Comparison of ENCODE assay signal across 8 cellular contexts in genomic region chr21:16196521-16197208, GRCh38.
DNase-seq lines count a peak whose midpoint lies in the region; ATAC-seq and TF ChIP-seq lines count a peak whose summit lies in the region.
"Had no signal": no experiment of that assay in that cellular context is flagged by ENCODE, and none has a peak within 500 bp of the region (broad histone marks: within the 10 kb centered on the region; RNA-seq: fewer than 3 reads in every experiment).

No MANE protein-coding gene starts in this region.

- H3K27me3 ChIP-seq in right lobe of liver (no peaks in the 10 kb centered on the region), testis (no peaks in the 10 kb centered on the region)

- CTCF ChIA-PET in MCF 10A (lab: Yijun Ruan, JAX): interaction anchor here (0.6 kb wide), 1 partner anchor 9 kb away, joined by 3 read pairs; no protein-coding TSS in a partner anchor

- no TSS peak for BruUV-seq in MCF 10A (replicated peaks; lab: Mats Ljungman, UMichigan)

- H3K9me3 Mint-ChIP-seq in MCF 10A (ENCODE audit: unreplicated experiment): no peaks in the 10 kb centered on the region

- POLR2A ChIA-PET in MCF 10A (lab: Yijun Ruan, JAX): interaction anchor here (0.7 to 3.0 kb wide), 12 partner anchors 8 to 1160 kb away, joined by 3 to 17 read pairs (median 3); no protein-coding TSS in a partner anchor

- no peaks in the 10 kb centered on the region for H3K9me3 ChIP-seq in right lobe of liver
- H3K9me3 ChIP-seq in testis: no peaks in the 10 kb centered on the region

- H3K36me3 Mint-ChIP-seq in MCF 10A (ENCODE audit: insufficient read depth, unreplicated experiment): no peaks in the 10 kb centered on the region

- TF ChIP-seq CTCF in LNCaP clone FGC (IDR thresholded peaks at IDR 0.05; ENCODE audit: control insufficient read depth, extremely low read depth, insufficient read depth): no peak
- no peak for TF ChIP-seq CTCF in MCF 10A (IDR thresholded peaks at IDR 0.05; ENCODE audit: unreplicated experiment)
- TF ChIP-seq CTCF in right lobe of liver (IDR thresholded peaks at IDR 0.05): no peak
- TF ChIP-seq CTCF in testis (IDR thresholded peaks at IDR 0.05): no peak

- no peaks in the 10 kb centered on the region for H3K36me3 ChIP-seq in right lobe of liver
- no peaks in the 10 kb centered on the region for H3K36me3 ChIP-seq in testis (ENCODE audit: low read depth, missing control alignments)

- H3K4me3 ChIP-seq in LNCaP clone FGC (ENCODE audit: low read depth, low read length): peak overlapping the region; percentile 61
- H3K4me3 ChIP-seq in right lobe of liver: peak overlapping the region in 2 of 3 donors; percentile 48 to 54
- peak overlapping the region; percentile 48 to 55 for H3K4me3 ChIP-seq in testis

- peak overlapping the region; percentile 68 for H3K4me3 Mint-ChIP-seq in MCF 10A (ENCODE audit: unreplicated experiment)
- H3K4me3 Mint-ChIP-seq: activated naive CD8-positive, alpha-beta T cell treated with anti-CD3 and anti-CD28 coated beads, Interleukin-2, amount 50 U/mL, for 24 hours had no signal

- peaks cover 6% of the 10 kb centered on the region for H3K4me1 Mint-ChIP-seq in MCF 10A (ENCODE audit: insufficient read depth, unreplicated experiment)

- WGBS in right lobe of liver (ENCODE audit: insufficient coverage, low coverage, low lambda C conversion rate, missing lambda C conversion rate): 22% methylated on average over 6 of the region's 6 CpGs
- WGBS in testis, 2 donors: 28 to 41% methylated on average over 6 of the region's 6 CpGs

- peak overlapping the region; percentile 39 to 85 (median 70) for H3K27ac ChIP-seq in right lobe of liver
- H3K27ac ChIP-seq in testis: peak overlapping the region; percentile 85 to 89

- ATAC-seq in right lobe of liver (peak in 1 of 4 donors; percentile 11), HG03135 (IDR thresholded peaks at IDR 0.05; ENCODE audit: unreplicated experiment) (no peak)
- ATAC-seq: activated naive CD8-positive, alpha-beta T cell treated with anti-CD3 and anti-CD28 coated beads, Interleukin-2, amount 50 U/mL, for 24 hours had no signal

- H3K27ac Mint-ChIP-seq in MCF 10A (ENCODE audit: low read depth, unreplicated experiment): peak overlapping the region; percentile 92
- H3K27ac Mint-ChIP-seq: activated naive CD8-positive, alpha-beta T cell treated with anti-CD3 and anti-CD28 coated beads, Interleukin-2, amount 50 U/mL, for 24 hours had no signal

- DNase-seq in LNCaP clone FGC (ENCODE audit: low read depth) (no peak), MCF 10A (ENCODE audit: unreplicated experiment) (peak; percentile 12), right lobe of liver (no peak), testis (no peak), foreskin melanocyte (no peak), GM19238 (ENCODE audit: insufficient read length, low spot score) (no peak)
- DNase-seq: activated naive CD8-positive, alpha-beta T cell treated with anti-CD3 and anti-CD28 coated beads, Interleukin-2, amount 50 U/mL, for 24 hours had no signal

- no peak for TF ChIP-seq POLR2A in right lobe of liver (IDR thresholded peaks at IDR 0.05)
- no peak for TF ChIP-seq POLR2A in testis (IDR thresholded peaks at IDR 0.05)

- intact Hi-C loops in MCF 10A (cut with micrococcal nuclease): loop anchor here (10.0 kb wide), 2 partner anchors 112 to 388 kb away; no protein-coding TSS in a partner anchor
- intact Hi-C loops in right lobe of liver (cut with DNase I): loop anchor here (10.0 kb wide), 1 partner anchor 108 kb away; no protein-coding TSS in a partner anchor
- intact Hi-C loops in testis (cut with DNase I; ENCODE audit: low total_unique reads): no loop called here

- H3K27me3 Mint-ChIP-seq in MCF 10A (ENCODE audit: insufficient read depth, unreplicated experiment): peaks cover 11% of the 10 kb centered on the region

- H3K4me1 ChIP-seq in right lobe of liver (no peaks in the 10 kb centered on the region), testis (peaks cover 5% of the 10 kb centered on the region)
